In the genomic region with DNA sequence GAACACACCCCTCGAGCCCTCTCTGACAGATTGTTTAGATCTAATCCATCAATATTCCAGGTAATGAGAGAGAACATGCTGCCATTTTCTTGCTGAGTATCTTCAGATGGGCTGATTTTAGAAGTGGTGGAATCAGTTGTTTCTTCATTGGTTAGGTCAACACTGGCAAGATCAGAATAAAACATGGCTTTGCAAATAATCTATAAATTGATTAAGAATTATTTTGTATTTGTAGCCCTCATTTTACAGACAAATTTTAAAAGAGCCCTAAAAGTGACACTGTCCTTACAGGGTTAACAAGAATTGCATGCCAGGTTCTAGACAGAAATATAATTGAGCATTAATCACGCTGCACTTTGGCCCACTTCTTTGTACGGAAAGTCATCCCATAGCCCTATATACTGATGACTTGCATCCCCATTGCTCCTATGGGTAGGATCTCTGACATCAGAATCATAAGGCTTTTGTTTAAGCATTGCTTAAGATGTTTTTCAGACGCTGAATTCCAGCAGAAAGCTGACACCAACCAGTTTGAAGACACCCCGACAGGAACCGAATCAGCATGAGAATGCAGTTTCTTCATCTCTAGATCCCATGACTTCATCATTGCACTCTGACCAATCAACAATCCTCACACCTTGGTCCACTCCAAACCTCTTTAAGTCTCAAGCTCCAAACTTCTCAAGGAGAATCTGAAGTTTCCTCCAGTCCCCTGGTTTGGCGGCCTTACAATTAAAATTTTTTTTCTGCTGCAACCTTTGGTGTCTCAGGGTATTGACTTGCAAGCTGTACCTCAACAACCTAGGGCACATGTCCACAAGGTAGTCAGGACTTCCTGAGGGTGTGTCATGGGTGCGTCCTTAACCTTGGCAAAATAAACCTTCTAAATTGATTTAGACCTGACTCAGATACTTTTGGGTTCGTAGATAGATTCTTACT, we compare ENCODE assay signal across 14 cellular contexts. TPM values are rescaled to one million over a fixed set of nuclear protein-coding genes. Genes with fewer than 3 reads are reported as not detected.
DNase-seq lines count a peak whose midpoint lies in the region; ATAC-seq and TF ChIP-seq lines count a peak whose summit lies in the region.
"Had no signal": no experiment of that assay in that cellular context is flagged by ENCODE, and none has a peak within 500 bp of the region (broad histone marks: within the 10 kb centered on the region; RNA-seq: fewer than 3 reads in every experiment).

No MANE protein-coding gene starts in this region.

- ATAC-seq in memory B cell (ENCODE audit: low read depth) (no peak), HG02885 (IDR thresholded peaks at IDR 0.05; ENCODE audit: poor library complexity, unreplicated experiment) (no peak)

- no peaks in the 10 kb centered on the region for H3K9me3 ChIP-seq in HEK293 (ENCODE audit: control insufficient read depth, insufficient read depth, low read depth, low read length)

- TF ChIP-seq CTCF in AG09309 (IDR thresholded peaks at IDR 0.05; ENCODE audit: control insufficient read depth, insufficient read depth, low read depth, low read length, missing control alignments) (no peak), HEK293 (tag by site-specific recombination; IDR thresholded peaks at IDR 0.05) (no peak), endothelial cell (IDR thresholded peaks at IDR 0.05; ENCODE audit: unreplicated experiment) (no peak)

- H3K9me3 Mint-ChIP-seq in dendritic cell treated with granulocyte-macrophage colony-stimulating factor and Interleukin-4, amounts not matched to agents 40 ng/mL and 50 ng/mL, for 4 days: no peaks in the 10 kb centered on the region
- no peaks in the 10 kb centered on the region for H3K9me3 Mint-ChIP-seq in memory B cell
- H3K9me3 Mint-ChIP-seq in endothelial cell (ENCODE audit: unreplicated experiment): no peaks in the 10 kb centered on the region
- H3K9me3 Mint-ChIP-seq: natural killer cell had no signal

- H3K4me3 ChIP-seq in AG09309 (ENCODE audit: control insufficient read depth, low read depth, low read length) (no peak overlapping the region), HEK293 (ENCODE audit: low read depth, low read length) (no peak overlapping the region)

- no peaks in the 10 kb centered on the region for H3K4me1 ChIP-seq in HEK293 (ENCODE audit: control insufficient read depth, insufficient read depth, low read length)

- peak overlapping the region; percentile 83 for H3K27ac Mint-ChIP-seq in dendritic cell treated with granulocyte-macrophage colony-stimulating factor and Interleukin-4, amounts not matched to agents 40 ng/mL and 50 ng/mL, for 4 days
- H3K27ac Mint-ChIP-seq in memory B cell (peak overlapping the region; percentile 30), endothelial cell (ENCODE audit: unreplicated experiment) (no peak overlapping the region)
- H3K27ac Mint-ChIP-seq: natural killer cell had no signal

- CTCF ChIA-PET in HEK293 (lab: Yijun Ruan, JAX): interaction anchor here (0.6 to 0.7 kb wide), 3 partner anchors 77 to 620 kb away, joined by 3 to 4 read pairs (median 3); no protein-coding TSS in a partner anchor

- peaks cover 27 to 40% of the 10 kb centered on the region in 2 experiments for H3K36me3 ChIP-seq in HEK293 (ENCODE audit: control insufficient read depth in 2 of 2, insufficient read depth in 1 of 2, low read length in 2 of 2)

- H3K27ac ChIP-seq in HEK293 (ENCODE audit: extremely low read depth, low read depth, low read length): no peak overlapping the region
- H3K27ac ChIP-seq: KMS-11 had no signal

- H3K36me3 Mint-ChIP-seq in dendritic cell treated with granulocyte-macrophage colony-stimulating factor and Interleukin-4, amounts not matched to agents 40 ng/mL and 50 ng/mL, for 4 days (ENCODE audit: low read depth): peaks cover 67% of the 10 kb centered on the region
- H3K36me3 Mint-ChIP-seq in memory B cell: peaks cover 24% of the 10 kb centered on the region
- H3K36me3 Mint-ChIP-seq in endothelial cell (ENCODE audit: low read depth, unreplicated experiment): peaks cover 13% of the 10 kb centered on the region

- POLR2A ChIA-PET in HEK293 (lab: Yijun Ruan, JAX): no interaction called here

- intact Hi-C loops in dendritic cell treated with granulocyte-macrophage colony-stimulating factor and Interleukin-4, amounts not matched to agents 40 ng/mL and 50 ng/mL, for 4 days (cut with micrococcal nuclease): loop anchor here (5.0 kb wide), 1 partner anchor 113 kb away; the partner anchor contains the start of gene GMNN

- H3K4me3 Mint-ChIP-seq in dendritic cell treated with granulocyte-macrophage colony-stimulating factor and Interleukin-4, amounts not matched to agents 40 ng/mL and 50 ng/mL, for 4 days: no peak overlapping the region
- H3K4me3 Mint-ChIP-seq in memory B cell (no peak overlapping the region), endothelial cell (ENCODE audit: unreplicated experiment) (no peak overlapping the region)
- H3K4me3 Mint-ChIP-seq: natural killer cell had no signal

- DNase-seq in AG09309 (ENCODE audit: low read depth): peak; percentile 62
- no peak for DNase-seq in memory B cell (ENCODE audit: low spot score in 2 of 2)
- DNase-seq in NCI-H510A treated with DMSO at 0.1 percent for 48 hours (lab: John Stamatoyannopoulos, UW): no peak
- DNase-seq in endothelial cell (ENCODE audit: low spot score): no peak
- no peak for DNase-seq in NCI-H345 (lab: John Stamatoyannopoulos, UW)
- DNase-seq: natural killer cell, NCI-H524 treated with DMSO at 0.1 percent for 48 hours, substantia nigra had no signal

- H3K4me1 Mint-ChIP-seq in dendritic cell treated with granulocyte-macrophage colony-stimulating factor and Interleukin-4, amounts not matched to agents 40 ng/mL and 50 ng/mL, for 4 days (ENCODE audit: low read depth): peaks cover 47% of the 10 kb centered on the region
- H3K4me1 Mint-ChIP-seq in memory B cell (peaks cover 16% of the 10 kb centered on the region), endothelial cell (ENCODE audit: unreplicated experiment) (peaks cover 15% of the 10 kb centered on the region)

- no peaks in the 10 kb centered on the region for H3K27me3 Mint-ChIP-seq in dendritic cell treated with granulocyte-macrophage colony-stimulating factor and Interleukin-4, amounts not matched to agents 40 ng/mL and 50 ng/mL, for 4 days
- H3K27me3 Mint-ChIP-seq in memory B cell: no peaks in the 10 kb centered on the region
- no peaks in the 10 kb centered on the region for H3K27me3 Mint-ChIP-seq in endothelial cell (ENCODE audit: unreplicated experiment)

TF ChIP-seq in HEK293, 187 proteins besides CTCF, POLR2A, EP300 and RAD21:
- TF ChIP-seq ZSCAN5A (tag by site-specific recombination; IDR thresholded peaks at IDR 0.05) (no peak), OSR2 (tag by site-specific recombination; IDR thresholded peaks at IDR 0.05) (no peak), ZFHX2 (tag by site-specific recombination; conservative IDR thresholded peaks at IDR 0.05) (no peak), KLF10 (tag by site-specific recombination; IDR thresholded peaks at IDR 0.05) (0 out of 2 replicates have a peak, but pooled peaks have one; percentile 35), ZNF266 (tag by site-specific recombination; IDR thresholded peaks at IDR 0.05; ENCODE audit: low read depth) (no peak)

RNA-seq across cellular contexts. Expression of gene TDP2, which starts 7.9 kb away (rescaled TPM):
- total RNA-seq in endothelial cell (ENCODE audit: unreplicated experiment): 33.9 TPM

RNA-seq across cellular contexts. Expression of gene ACOT13, which starts 8.0 kb away (rescaled TPM):
- total RNA-seq in endothelial cell (ENCODE audit: unreplicated experiment): 22.1 TPM

RNA-seq across cellular contexts. Expression of gene KIAA0319, which starts 12.9 kb away (rescaled TPM):
- 0.18 TPM for total RNA-seq in endothelial cell (ENCODE audit: unreplicated experiment)
- total RNA-seq: glomerular endothelial cell; T-helper 1 cell treated with Interleukin-12 subunit alpha and Interleukin-12 subunit beta and Interleukin-4 antibody, amounts not matched to agents 30 ng/mL and 1 ng/mL, for 36 hours had no signal
